Comparison of ENCODE assay signal across 12 cellular contexts in the genomic region with DNA sequence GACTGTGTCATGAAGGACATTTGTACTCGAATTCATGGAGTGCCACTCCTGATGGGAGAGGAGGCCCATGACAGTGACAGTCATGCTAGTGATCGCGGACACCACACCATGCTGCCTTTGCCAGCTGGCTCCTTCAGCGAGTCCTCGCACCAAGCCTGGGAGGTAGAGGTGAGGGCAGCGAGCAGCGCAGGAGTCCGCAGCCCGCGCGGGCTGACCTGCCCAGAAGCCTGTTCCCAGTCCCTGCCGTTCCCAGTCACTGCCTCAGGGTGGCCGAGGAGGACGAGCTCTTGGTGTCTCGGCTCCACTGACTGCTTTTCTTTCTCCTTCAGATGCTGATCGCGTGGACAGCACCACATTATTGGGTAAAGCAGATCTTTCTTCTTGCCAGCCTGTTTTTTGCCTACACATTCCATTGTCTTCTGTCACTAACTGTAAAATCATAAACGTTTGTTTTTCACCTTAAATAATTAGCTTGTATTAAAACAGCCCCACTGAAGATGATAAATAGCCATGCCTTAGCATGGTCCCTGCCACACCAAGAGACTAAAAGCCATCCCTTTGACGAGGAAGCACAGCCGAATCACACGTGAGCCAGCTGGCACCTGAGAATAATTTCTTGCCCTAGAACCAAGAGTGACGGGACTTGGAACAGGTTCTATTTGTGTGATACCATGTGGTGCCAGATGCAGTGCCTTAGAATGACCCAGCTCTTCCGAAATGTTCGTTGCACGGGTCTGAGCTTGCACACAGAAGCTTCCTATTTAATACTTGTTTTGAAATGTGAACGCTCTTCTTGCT. TPM values are rescaled to one million over a fixed set of nuclear protein-coding genes. Genes with fewer than 3 reads are reported as not detected.
A peak's percentile ranks its signal among the peaks of the same experiment; 100 is the strongest.
DNase-seq lines count a peak whose midpoint lies in the region; ATAC-seq and TF ChIP-seq lines count a peak whose summit lies in the region.
"Had no signal": no experiment of that assay in that cellular context is flagged by ENCODE, and none has a peak within 500 bp of the region (broad histone marks: within the 10 kb centered on the region; RNA-seq: fewer than 3 reads in every experiment).

No MANE protein-coding gene starts in this region.

- intact Hi-C loops in right lobe of liver (cut with DNase I), result no loop called here

- no peaks in the 10 kb centered on the region for H3K27me3 ChIP-seq in right lobe of liver

- no peak overlapping the region for H3K27ac Mint-ChIP-seq in activated naive CD8-positive, alpha-beta T cell
- no peak overlapping the region for H3K27ac Mint-ChIP-seq in activated naive CD8-positive, alpha-beta T cell treated with anti-CD3 and anti-CD28 coated beads, Interleukin-2, amount 50 U/mL, for 24 hours

- TF ChIP-seq CTCF in right lobe of liver (IDR thresholded peaks at IDR 0.05), result peak; percentile 14 to 46 (median 32)

- peaks cover 5% of the 10 kb centered on the region for H3K36me3 Mint-ChIP-seq in activated naive CD8-positive, alpha-beta T cell
- H3K36me3 Mint-ChIP-seq in activated naive CD8-positive, alpha-beta T cell treated with anti-CD3 and anti-CD28 coated beads, Interleukin-2, amount 50 U/mL, for 24 hours (ENCODE audit: low read depth), result peaks cover 29% of the 10 kb centered on the region

- H3K4me1 Mint-ChIP-seq in activated naive CD8-positive, alpha-beta T cell (ENCODE audit: low read depth), result peaks cover 33% of the 10 kb centered on the region
- H3K4me1 Mint-ChIP-seq in activated naive CD8-positive, alpha-beta T cell treated with anti-CD3 and anti-CD28 coated beads, Interleukin-2, amount 50 U/mL, for 24 hours, result peaks cover 19% of the 10 kb centered on the region

- DNase-seq in activated naive CD8-positive, alpha-beta T cell treated with anti-CD3 and anti-CD28 coated beads, Interleukin-2, amount 50 U/mL, for 24 hours, result no peak
- DNase-seq in dermis blood vessel endothelial cell, result peak; percentile 13
- peak; percentile 91 to 97 (median 96) for DNase-seq in right lobe of liver
- DNase-seq in GM19240 (ENCODE audit: insufficient read length, low spot score), result no peak
- DNase-seq: activated CD8-positive, alpha-beta memory T cell treated with anti-CD3 and anti-CD28 coated beads for 24 hours; NCI-H510A; stimulated activated CD4-positive, alpha-beta T cell treated with anti-CD3 and anti-CD28 coated beads, Interleukin-2, amount 100 ng/mL, for 24 hours had no signal

- H3K4me1 ChIP-seq in right lobe of liver, result peaks cover 0 to 34% (median 10%) of the 10 kb centered on the region in 4 donors

- ATAC-seq in activated naive CD8-positive, alpha-beta T cell treated with anti-CD3 and anti-CD28 coated beads, Interleukin-2, amount 50 U/mL, for 24 hours, result no peak
- peak; percentile 89 to 94 (median 93) for ATAC-seq in right lobe of liver
- no peak for ATAC-seq in GM21390 (IDR thresholded peaks at IDR 0.05; ENCODE audit: unreplicated experiment)
- no peak for ATAC-seq in GM21786 (IDR thresholded peaks at IDR 0.05; ENCODE audit: unreplicated experiment)
- no peak for ATAC-seq in GM21528 (IDR thresholded peaks at IDR 0.05; ENCODE audit: low FRiP score, unreplicated experiment)

- no peak for TF ChIP-seq POLR2A in right lobe of liver (IDR thresholded peaks at IDR 0.05)

- H3K9me3 ChIP-seq in right lobe of liver, result no peaks in the 10 kb centered on the region

- no peaks in the 10 kb centered on the region for H3K9me3 Mint-ChIP-seq in activated naive CD8-positive, alpha-beta T cell (ENCODE audit: low read depth)
- no peaks in the 10 kb centered on the region for H3K9me3 Mint-ChIP-seq in activated naive CD8-positive, alpha-beta T cell treated with anti-CD3 and anti-CD28 coated beads, Interleukin-2, amount 50 U/mL, for 24 hours

- no peaks in the 10 kb centered on the region for H3K27me3 Mint-ChIP-seq in activated naive CD8-positive, alpha-beta T cell
- no peaks in the 10 kb centered on the region for H3K27me3 Mint-ChIP-seq in activated naive CD8-positive, alpha-beta T cell treated with anti-CD3 and anti-CD28 coated beads, Interleukin-2, amount 50 U/mL, for 24 hours

- H3K4me3 ChIP-seq in right lobe of liver, result no peak overlapping the region

- peak overlapping the region in 1 of 3 donors; percentile 73 for H3K27ac ChIP-seq in right lobe of liver

- peaks cover 0 to 22% (median 1%) of the 10 kb centered on the region in 4 donors for H3K36me3 ChIP-seq in right lobe of liver

- peak overlapping the region; percentile 0 for H3K4me3 Mint-ChIP-seq in activated naive CD8-positive, alpha-beta T cell
- H3K4me3 Mint-ChIP-seq in activated naive CD8-positive, alpha-beta T cell treated with anti-CD3 and anti-CD28 coated beads, Interleukin-2, amount 50 U/mL, for 24 hours, result no peak overlapping the region

- 30% methylated on average over 23 of the region's 26 CpGs for WGBS in right lobe of liver (ENCODE audit: insufficient coverage, low coverage, low lambda C conversion rate, missing lambda C conversion rate)

RNA-seq across cellular contexts. Expression of a gene that starts 25.5 kb away (rescaled TPM):
- total RNA-seq in dermis blood vessel endothelial cell, result 14.2 and 28.6 TPM in 2 replicates
- total RNA-seq in right lobe of liver, result 10 to 100 TPM in 4 of 6 experiments, 1 to 10 TPM in 2; 5.6 to 43.0 (median 17.3) TPM

RNA-seq across cellular contexts. Expression of a gene that starts 50.5 kb away (rescaled TPM):
- total RNA-seq in dermis blood vessel endothelial cell (not detected in 2 replicates), right lobe of liver (not detected)
- total RNA-seq: glomerular endothelial cell had no signal

Comparison
In these comparisons a context has a peak if more than half of its experiments do, and no peak if none do; other contexts are left out.
1. ATAC-seq: peak in right lobe of liver (4 of 4); none in activated naive CD8-positive, alpha-beta T cell treated with anti-CD3 and anti-CD28 coated beads, Interleukin-2, amount 50 U/mL, for 24 hours (single experiment), GM21390 (single experiment), GM21786 (single experiment) and GM21528 (single experiment).
2. DNase-seq: peak in dermis blood vessel endothelial cell (single experiment) and right lobe of liver (3 of 3); none in activated naive CD8-positive, alpha-beta T cell treated with anti-CD3 and anti-CD28 coated beads, Interleukin-2, amount 50 U/mL, for 24 hours (single experiment) and GM19240 (single experiment).